16 cellular contexts compared by ENCODE assay signal in genomic region chr5:128099944-128100343, GRCh38. TPM values are rescaled to one million over a fixed set of nuclear protein-coding genes. Genes with fewer than 3 reads are reported as not detected.
DNase-seq lines count a peak whose midpoint lies in the region; ATAC-seq, FAIRE-seq and TF ChIP-seq lines count a peak whose summit lies in the region.
"Had no signal": no experiment of that assay in that cellular context is flagged by ENCODE, and none has a peak within 500 bp of the region (broad histone marks: within the 10 kb centered on the region; RNA-seq: fewer than 3 reads in every experiment).

No MANE protein-coding gene starts in this region.

- H3K27me3 Mint-ChIP-seq in activated T-helper 1 cell treated with anti-CD3 and anti-CD28 coated beads, Interleukin-12 subunit alpha, Interleukin-12 subunit beta, Interleukin-2, Interleukin-4 antibody, amounts not matched to agents 30 ng/mL and 10 ng/mL and 1 ng/mL, durations not matched to agents 14 hours and 24 hours and 36 hours (ENCODE audit: insufficient read depth), result no peaks in the 10 kb centered on the region
- H3K27me3 Mint-ChIP-seq: CD4-positive, CD25-positive, alpha-beta regulatory T cell had no signal

- H3K27ac Mint-ChIP-seq in activated T-helper 1 cell treated with anti-CD3 and anti-CD28 coated beads, Interleukin-12 subunit alpha, Interleukin-12 subunit beta, Interleukin-2, Interleukin-4 antibody, amounts not matched to agents 30 ng/mL and 10 ng/mL and 1 ng/mL, durations not matched to agents 14 hours and 24 hours and 36 hours, result no peak overlapping the region
- H3K27ac Mint-ChIP-seq: CD4-positive, CD25-positive, alpha-beta regulatory T cell; GM23338 had no signal

- CTCF ChIA-PET in A549 (lab: Yijun Ruan, JAX) (no interaction called here), IMR-90 (lab: Yijun Ruan, JAX) (interaction anchor here (1.1 to 1.6 kb wide), 2 partner anchors 14 to 159 kb away, joined by 3 read pairs; no protein-coding TSS in a partner anchor)

- H3K4me1 ChIP-seq in A549, result peaks cover 5% of the 10 kb centered on the region; the same call in 1 of the 3 replicates
- no peaks in the 10 kb centered on the region for H3K4me1 ChIP-seq in IMR-90 (ENCODE audit: control insufficient read depth, insufficient read depth, low read length)
- H3K4me1 ChIP-seq in neuronal stem cell (ENCODE audit: control insufficient read depth in 2 of 2, insufficient read depth in 1 of 2, low read depth in 1 of 2, low read length in 2 of 2), result no peaks in the 10 kb centered on the region
- H3K4me1 ChIP-seq in psoas muscle, result peaks cover 14% of the 10 kb centered on the region
- H3K4me1 ChIP-seq: BLaER1 treated with 17β-estradiol and CSF1 and Interleukin-3, amounts not matched to agents 10 nM and 100 nM had no signal

- H2AK5ac ChIP-seq in IMR-90 (ENCODE audit: low read depth, low read length) (no peak overlapping the region), neuronal stem cell (ENCODE audit: low read depth, low read length) (no peak overlapping the region)

- TF ChIP-seq RAD21 in A549 (conservative IDR thresholded peaks at IDR 0.05 in 1 of 2, IDR thresholded peaks at IDR 0.05 in 1 of 2) (no peak), IMR-90 (IDR thresholded peaks at IDR 0.05; ENCODE audit: low read length) (no peak)

- H3K18ac ChIP-seq in IMR-90 (ENCODE audit: low read depth, low read length) (no peak overlapping the region), neuronal stem cell (ENCODE audit: low read length) (no peak overlapping the region)

- no peak overlapping the region for H3K56ac ChIP-seq in IMR-90 (ENCODE audit: extremely low read depth, insufficient read depth, low read length)

- ATAC-seq in A549 (no peak), IMR-90 (ENCODE audit: low read depth) (peak; percentile 48; the same call in 1 of the 2 replicates), psoas muscle (no peak)
- ATAC-seq: GM23338 had no signal

- H3K79me1 ChIP-seq in IMR-90 (ENCODE audit: low read depth in 1 of 2, low read length in 2 of 2) (peaks cover 5 to 10% of the 10 kb centered on the region in 2 experiments; a peak in 3 of 4 replicates), neuronal stem cell (ENCODE audit: low read depth, low read length) (no peaks in the 10 kb centered on the region)

- H3K27me3 ChIP-seq in IMR-90 (ENCODE audit: control insufficient read depth, insufficient read depth, low read length), result no peaks in the 10 kb centered on the region
- no peaks in the 10 kb centered on the region for H3K27me3 ChIP-seq in neuronal stem cell (ENCODE audit: control insufficient read depth in 3 of 3, insufficient read depth in 3 of 3, low read depth in 1 of 3, low read length in 3 of 3)
- H3K27me3 ChIP-seq in psoas muscle (ENCODE audit: insufficient read depth in 3 of 3, low read length in 2 of 3), result no peaks in the 10 kb centered on the region
- H3K27me3 ChIP-seq: BLaER1 treated with 17β-estradiol and CSF1 and Interleukin-3, amounts not matched to agents 10 nM and 100 nM had no signal

- H2BK20ac ChIP-seq in IMR-90 (ENCODE audit: low read depth, low read length), result no peak overlapping the region

- WGBS in A549 (ENCODE audit: missing lambda C conversion rate), result 85% methylated on average over 5 of the region's 5 CpGs
- no CpG with 5 or more reads among the region's 5 CpGs for WGBS in IMR-90 (ENCODE audit: extremely low coverage in 2 of 2, insufficient read length in 1 of 2), 2 experiments
- WGBS in neuronal stem cell (ENCODE audit: extremely low coverage in 2 of 2, insufficient read length in 2 of 2, insufficient replicate concordance in 1 of 2), 2 donors, result no CpG with 5 or more reads among the region's 5 CpGs
- WGBS in psoas muscle, 3 donors, result 72 to 80% (median 78%) methylated on average over 5 of the region's 5 CpGs

- H3K36me3 Mint-ChIP-seq in activated T-helper 1 cell treated with anti-CD3 and anti-CD28 coated beads, Interleukin-12 subunit alpha, Interleukin-12 subunit beta, Interleukin-2, Interleukin-4 antibody, amounts not matched to agents 30 ng/mL and 10 ng/mL and 1 ng/mL, durations not matched to agents 14 hours and 24 hours and 36 hours (ENCODE audit: low read depth), result peaks cover 15% of the 10 kb centered on the region

- H3K9ac ChIP-seq in IMR-90 (ENCODE audit: low read depth, low read length) (no peak overlapping the region), neuronal stem cell (ENCODE audit: low read depth, low read length, poor library complexity) (no peak overlapping the region)
- H3K9ac ChIP-seq: BLaER1 treated with 17β-estradiol and CSF1 and Interleukin-3, amounts not matched to agents 10 nM and 100 nM had no signal

- TF ChIP-seq POLR2A in A549 (IDR thresholded peaks at IDR 0.05; ENCODE audit: low read length) (no peak), IMR-90 (IDR thresholded peaks at IDR 0.05; ENCODE audit: low read depth, low read length) (no peak)

- H4K5ac ChIP-seq in IMR-90 (ENCODE audit: low read depth, low read length), result no peak overlapping the region

- TF ChIP-seq CTCF in A549 (IDR thresholded peaks at IDR 0.05), result no peak
- no peak for TF ChIP-seq CTCF in IMR-90 (conservative IDR thresholded peaks at IDR 0.05; ENCODE audit: low read depth, low read length)
- TF ChIP-seq CTCF in psoas muscle (IDR thresholded peaks at IDR 0.05), result no peak

- H4K20me1 ChIP-seq in IMR-90 (ENCODE audit: insufficient read depth, low read length), result no peaks in the 10 kb centered on the region

- H3K4me3 ChIP-seq in A549 (no peak overlapping the region), IMR-90 (ENCODE audit: insufficient read depth, low read depth, low read length) (no peak overlapping the region), neuronal stem cell (ENCODE audit: low read length in 2 of 2) (no peak overlapping the region), psoas muscle (no peak overlapping the region)
- H3K4me3 ChIP-seq: BLaER1 treated with 17β-estradiol and CSF1 and Interleukin-3, amounts not matched to agents 10 nM and 100 nM; GM23338 had no signal

- no peak overlapping the region for H2BK12ac ChIP-seq in neuronal stem cell (ENCODE audit: low read length)

- intact Hi-C loops in IMR-90 (cut with micrococcal nuclease), result no loop called here
- intact Hi-C loops in activated T-helper 1 cell treated with anti-CD3 and anti-CD28 coated beads, Interleukin-12 subunit alpha, Interleukin-12 subunit beta, Interleukin-2, Interleukin-4 antibody, amounts not matched to agents 30 ng/mL and 10 ng/mL and 1 ng/mL, durations not matched to agents 14 hours and 24 hours and 36 hours (cut with micrococcal nuclease), result no loop called here
- intact Hi-C loops in psoas muscle (cut with DNase I), result no loop called here

- no peak overlapping the region for H4K91ac ChIP-seq in IMR-90 (ENCODE audit: insufficient read depth, low read depth, low read length)
- no peak overlapping the region for H4K91ac ChIP-seq in neuronal stem cell (ENCODE audit: low read depth, low read length, poor library complexity)

- peaks cover 25% of the 10 kb centered on the region for H3K9me3 ChIP-seq in A549
- peaks cover 3% of the 10 kb centered on the region; the same call in 1 of the 2 replicates for H3K9me3 ChIP-seq in IMR-90 (ENCODE audit: control insufficient read depth, insufficient read depth, low read length)
- peaks cover 0 to 28% of the 10 kb centered on the region in 2 donors for H3K9me3 ChIP-seq in neuronal stem cell (replicated peaks in 1 of 2; ENCODE audit: control insufficient read depth in 2 of 2, insufficient read depth in 1 of 2, low read depth in 1 of 2, low read length in 2 of 2)
- H3K9me3 ChIP-seq in psoas muscle, result peaks cover 23% of the 10 kb centered on the region

- no peak overlapping the region for H2AFZ ChIP-seq in IMR-90 (replicated peaks; ENCODE audit: low read length, poor library complexity)
- no peak overlapping the region for H2AFZ ChIP-seq in neuronal stem cell (ENCODE audit: low read length)
- H2AFZ ChIP-seq: GM23338 had no signal

- H3K14ac ChIP-seq in IMR-90 (replicated peaks; ENCODE audit: low read depth, low read length) (no peak overlapping the region), neuronal stem cell (ENCODE audit: low read length) (no peak overlapping the region)

- DNase-seq in A549 (ENCODE audit: low read depth in 1 of 2, low spot score in 1 of 2) (no peak), IMR-90 (peak; percentile 54), astrocyte of the hippocampus (ENCODE audit: low read depth, low spot score) (peak; percentile 11), substantia nigra (lab: John Stamatoyannopoulos, UW) (no peak), neuronal stem cell (ENCODE audit: low spot score) (no peak), psoas muscle (no peak)
- no peak for DNase-seq in activated T-helper 1 cell treated with anti-CD3 and anti-CD28 coated beads, Interleukin-12 subunit alpha, Interleukin-12 subunit beta, Interleukin-2, Interleukin-4 antibody, amounts not matched to agents 30 ng/mL and 10 ng/mL and 1 ng/mL, durations not matched to agents 14 hours and 24 hours and 36 hours (ENCODE audit: low spot score)
- DNase-seq: 8988T; ACHN; CD4-positive, CD25-positive, alpha-beta regulatory T cell; DMS53; GF-D8; H7 had no signal

- H2BK15ac ChIP-seq in IMR-90 (ENCODE audit: low read depth, low read length), result no peak overlapping the region
- no peak overlapping the region for H2BK15ac ChIP-seq in neuronal stem cell (ENCODE audit: low read length)

- H3K4ac ChIP-seq in IMR-90 (ENCODE audit: low read depth, low read length) (no peak overlapping the region), neuronal stem cell (ENCODE audit: low read length) (no peak overlapping the region)

- no peak for TF ChIP-seq EP300 in A549 (IDR thresholded peaks at IDR 0.05)

- H3K9me3 Mint-ChIP-seq in activated T-helper 1 cell treated with anti-CD3 and anti-CD28 coated beads, Interleukin-12 subunit alpha, Interleukin-12 subunit beta, Interleukin-2, Interleukin-4 antibody, amounts not matched to agents 30 ng/mL and 10 ng/mL and 1 ng/mL, durations not matched to agents 14 hours and 24 hours and 36 hours, result peaks cover 28% of the 10 kb centered on the region

- H3K4me3 Mint-ChIP-seq in activated T-helper 1 cell treated with anti-CD3 and anti-CD28 coated beads, Interleukin-12 subunit alpha, Interleukin-12 subunit beta, Interleukin-2, Interleukin-4 antibody, amounts not matched to agents 30 ng/mL and 10 ng/mL and 1 ng/mL, durations not matched to agents 14 hours and 24 hours and 36 hours, result no peak overlapping the region
- H3K4me3 Mint-ChIP-seq: CD4-positive, CD25-positive, alpha-beta regulatory T cell; GM23338 had no signal

- H2BK5ac ChIP-seq in IMR-90 (ENCODE audit: low read depth, low read length, poor library complexity, severe bottlenecking), result no peak overlapping the region
- no peak overlapping the region for H2BK5ac ChIP-seq in neuronal stem cell (ENCODE audit: low read length)

- H3K23ac ChIP-seq in IMR-90 (ENCODE audit: low read depth, low read length) (no peak overlapping the region), neuronal stem cell (ENCODE audit: low read depth, low read length, poor library complexity) (no peak overlapping the region)

- H3K27ac ChIP-seq in A549 (no peak overlapping the region), IMR-90 (ENCODE audit: insufficient read depth, low read length) (no peak overlapping the region), substantia nigra (ENCODE audit: low read depth, low read length, poor library complexity, severe bottlenecking) (peak overlapping the region; percentile 47), neuronal stem cell (replicated peaks; ENCODE audit: low read length) (no peak overlapping the region), psoas muscle (no peak overlapping the region)
- H3K27ac ChIP-seq: BLaER1 treated with 17β-estradiol and CSF1 and Interleukin-3, amounts not matched to agents 10 nM and 100 nM; HL-60 had no signal

- H3K36me3 ChIP-seq in IMR-90 (ENCODE audit: control insufficient read depth, insufficient read depth, low read length) (no peaks in the 10 kb centered on the region), neuronal stem cell (replicated peaks in 1 of 2; ENCODE audit: control insufficient read depth in 2 of 2, insufficient read depth in 2 of 2, low read length in 2 of 2) (no peaks in the 10 kb centered on the region), psoas muscle (ENCODE audit: insufficient read depth in 1 of 2, low read depth in 1 of 2) (no peaks in the 10 kb centered on the region)

- H2BK120ac ChIP-seq in IMR-90 (ENCODE audit: low read depth, low read length) (no peak overlapping the region), neuronal stem cell (ENCODE audit: low read depth, low read length) (no peak overlapping the region)

- H3K4me2 ChIP-seq in A549, result no peak overlapping the region
- no peak overlapping the region for H3K4me2 ChIP-seq in IMR-90 (ENCODE audit: low read depth, low read length)
- no peak overlapping the region for H3K4me2 ChIP-seq in neuronal stem cell (ENCODE audit: insufficient read depth, low read length, poor library complexity, severe bottlenecking)
- H3K4me2 ChIP-seq: BLaER1 treated with 17β-estradiol and CSF1 and Interleukin-3, amounts not matched to agents 10 nM and 100 nM; GM23338 had no signal

- BruUV-seq in IMR-90 (replicated peaks; lab: Mats Ljungman, UMichigan), result no TSS peak

- no peak overlapping the region for H2AK9ac ChIP-seq in IMR-90 (replicated peaks; ENCODE audit: low read depth, low read length, poor library complexity)

- H4K8ac ChIP-seq in IMR-90 (ENCODE audit: low read depth in 2 of 2, low read length in 2 of 2), result no peak overlapping the region
- H4K8ac ChIP-seq in neuronal stem cell (ENCODE audit: low read depth, low read length), result no peak overlapping the region

- POLR2A ChIA-PET in A549 (lab: Yijun Ruan, JAX) (no interaction called here), IMR-90 (lab: Charles Lee; ENCODE audit: unreplicated experiment) (no interaction called here)

- dilution Hi-C loops in IMR-90 (cut with HindIII; ENCODE audit: low sequenced_read_pairs, unreplicated experiment), result no loop called here

- FAIRE-seq in A549 (lab: Jason Lieb, UNC), result peak; percentile 13

- no peaks in the 10 kb centered on the region for H3K4me1 Mint-ChIP-seq in activated T-helper 1 cell treated with anti-CD3 and anti-CD28 coated beads, Interleukin-12 subunit alpha, Interleukin-12 subunit beta, Interleukin-2, Interleukin-4 antibody, amounts not matched to agents 30 ng/mL and 10 ng/mL and 1 ng/mL, durations not matched to agents 14 hours and 24 hours and 36 hours (ENCODE audit: low read depth)

- no peaks in the 10 kb centered on the region for H3K9me1 ChIP-seq in IMR-90 (ENCODE audit: insufficient read depth, low read length)

- in situ Hi-C loops in IMR-90 (cut with MboI; ENCODE audit: low sequenced_read_pairs), result no loop called here

RNA-seq across cellular contexts. Expression of gene SLC12A2, which starts 16.4 kb away (rescaled TPM):
- polyA plus RNA-seq in A549 (2011; rRNA removed) (90.9 and 99.9 TPM in 2 replicates), A549 (2017; fragmentation: RNase III; extraction: RNeasy Plus Mini Kit Qiagen cat#74134 plus additional on column Dnase treatment) (15.0 to 19.6 TPM (median 17.1 TPM) in 3 replicates), IMR-90 (2012; rRNA removed) (5.4 and 5.6 TPM in 2 replicates), psoas muscle (1 to 10 TPM; 1.7 to 8.0 (median 3.3) TPM)
- 7.4 and 9.0 TPM in 2 replicates for polyA plus RNA-seq in A549 (2012; cell fraction: cytosol; rRNA removed)
- 9.0 and 11.1 TPM in 2 replicates for polyA plus RNA-seq in A549 (2012; cell fraction: nucleus; rRNA removed)
- polyA minus RNA-seq in A549 (2011; rRNA and poly(A)+ RNA removed), result 130 and 147 TPM in 2 replicates
- total RNA-seq in IMR-90 (2012; rRNA removed) (30.3 and 42.2 TPM in 2 replicates), psoas muscle (10 to 100 TPM; 11.7 to 25.8 (median 16.3) TPM)
- polyA plus RNA-seq in IMR-90 (2012; cell fraction: cytosol; rRNA removed), result 1.1 and 2.5 TPM in 2 replicates
- polyA plus RNA-seq in IMR-90 (2012; cell fraction: nucleus; rRNA removed; ENCODE audit: low replicate concordance), result 2.8 and 4.7 TPM in 2 replicates
- 23.9 and 24.8 TPM in 2 replicates for total RNA-seq in activated T-helper 1 cell treated with anti-CD3 and anti-CD28 coated beads, Interleukin-12 subunit alpha, Interleukin-12 subunit beta, Interleukin-2, Interleukin-4 antibody, amounts not matched to agents 30 ng/mL and 10 ng/mL and 1 ng/mL, durations not matched to agents 14 hours and 24 hours and 36 hours
- polyA plus RNA-seq in neuronal stem cell (2013, experiment 1 of 2), result 6.2 TPM
- polyA plus RNA-seq in neuronal stem cell (2013, experiment 2 of 2), result 6.5 TPM

Comparison
In these comparisons a context has a peak if more than half of its experiments do, and no peak if none do; other contexts are left out.
1. DNase-seq: peak in IMR-90 (single experiment) and astrocyte of the hippocampus (single experiment); none in A549 (0 of 2), substantia nigra (0 of 49), activated T-helper 1 cell treated with anti-CD3 and anti-CD28 coated beads, Interleukin-12 subunit alpha, Interleukin-12 subunit beta, Interleukin-2, Interleukin-4 antibody, amounts not matched to agents 30 ng/mL and 10 ng/mL and 1 ng/mL, durations not matched to agents 14 hours and 24 hours and 36 hours (single experiment), neuronal stem cell (single experiment) and psoas muscle (0 of 2).